Comparison of ENCODE assay signal across 27 cellular contexts in the genomic region with DNA sequence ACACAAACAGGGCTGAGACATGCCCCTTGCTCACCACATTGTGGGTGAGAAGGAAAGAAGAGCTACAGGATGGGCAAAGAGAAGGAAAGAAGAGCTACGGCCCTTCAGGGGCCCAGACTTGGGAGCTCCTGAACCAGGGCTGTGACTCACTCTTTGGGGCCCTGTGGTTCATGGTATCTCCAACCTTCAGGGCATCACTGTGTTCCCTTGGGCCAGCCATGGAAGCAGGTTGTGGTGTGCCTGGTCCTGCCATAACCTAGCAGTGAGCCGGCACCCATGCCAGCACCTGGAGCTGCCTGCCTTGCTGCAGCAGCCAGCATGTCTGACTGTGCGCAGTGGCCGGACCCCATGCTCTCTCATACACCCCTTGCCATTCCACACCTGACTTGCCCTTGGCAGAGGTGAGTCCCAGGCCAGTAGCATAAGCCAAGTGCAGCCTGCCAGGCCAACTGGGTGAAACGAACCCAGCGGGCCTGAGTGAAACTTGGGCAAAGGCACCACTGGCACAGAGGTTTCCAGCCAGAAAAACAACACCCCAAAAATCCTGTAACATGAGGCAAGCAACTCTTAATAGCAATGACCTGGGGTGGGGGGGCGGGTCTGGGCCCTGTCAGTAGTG.
"Had no signal": no experiment of that assay in that cellular context is flagged by ENCODE, and none has a peak within 500 bp of the region (broad histone marks: within the 10 kb centered on the region; RNA-seq: fewer than 3 reads in every experiment).

No MANE protein-coding gene starts in this region.

- DNase-seq: activated CD4-positive, alpha-beta T cell treated with anti-CD3 and anti-CD28 coated beads, Interleukin-2, amount 10 ng/mL, durations not matched to agents 7 days and 5 days; activated CD4-positive, CD25-positive, alpha-beta regulatory T cell treated with anti-CD3 and anti-CD28 coated beads, Interleukin-2, amount 50 U/mL, for 72 hours; activated CD8-positive, alpha-beta memory T cell treated with anti-CD3 and anti-CD28 coated beads, Interleukin-2, amount 50 U/mL, for 48 hours; activated naive CD4-positive, alpha-beta T cell; activated T-cell treated with anti-CD3 and anti-CD28 coated beads, Interleukin-2, amount 50 U/mL, for 4 hours; adrenal gland; colonic mucosa; dorsolateral prefrontal cortex; effector memory CD8-positive, alpha-beta T cell; gastrocnemius medialis; head of caudate nucleus; left lung; mammary epithelial cell; occipital lobe; sigmoid colon; stimulated activated CD4-positive, alpha-beta T cell treated with anti-CD3 and anti-CD28 coated beads, Interleukin-15, amount 100 ng/mL, for 24 hours; stimulated activated CD8-positive, alpha-beta memory T cell treated with anti-CD3 and anti-CD28 coated beads, Interleukin-4, amount 100 ng/mL, for 48 hours; stimulated activated naive B cell treated with anti-CD40 and anti-IgM and Interleukin-4, amounts not matched to agents 10 μg/mL and 1 μg/mL and 100 μg/mL, for 72 hours had no signal

- H3K27me3 ChIP-seq: adrenal gland, breast epithelium, colonic mucosa, esophagus muscularis mucosa, gastrocnemius medialis, left lung, sigmoid colon had no signal

- H3K9me3 Mint-ChIP-seq: activated T-cell treated with anti-CD3 and anti-CD28 coated beads, Interleukin-2, amount 50 U/mL, for 4 hours; effector memory CD8-positive, alpha-beta T cell; stimulated activated naive B cell treated with anti-CD40 and anti-IgM and Interleukin-4, amounts not matched to agents 10 μg/mL and 1 μg/mL and 100 μg/mL, for 72 hours; T-helper 2 cell treated with Interferon-gamma antibody and Interleukin-4, amounts not matched to agents 5 μg/mL and 100 μg/mL, for 36 hours; type B pancreatic cell had no signal

- H3K27me3 Mint-ChIP-seq: type B pancreatic cell had no signal

- H3K4me3 ChIP-seq: adrenal gland, breast epithelium, colonic mucosa, dorsolateral prefrontal cortex, esophagus muscularis mucosa, gastrocnemius medialis, left lung, sigmoid colon, smooth muscle cell had no signal

- H3K4me1 Mint-ChIP-seq: stimulated activated naive B cell treated with anti-CD40 and anti-IgM and Interleukin-4, amounts not matched to agents 10 μg/mL and 1 μg/mL and 100 μg/mL, for 72 hours had no signal

- H3K36me3 Mint-ChIP-seq: activated naive CD8-positive, alpha-beta T cell; stimulated activated naive B cell treated with anti-CD40 and anti-IgM and Interleukin-4, amounts not matched to agents 10 μg/mL and 1 μg/mL and 100 μg/mL, for 72 hours; type B pancreatic cell had no signal

- H3K27ac Mint-ChIP-seq: activated CD4-positive, alpha-beta T cell treated with anti-CD3 and anti-CD28 coated beads, Interleukin-2, amount 10 ng/mL, durations not matched to agents 7 days and 5 days; activated naive CD8-positive, alpha-beta T cell; activated T-helper 2 cell treated with anti-CD3 and anti-CD28 coated beads, Interferon-gamma antibody, Interleukin-2, Interleukin-4, amounts not matched to agents 10 μg/mL and 5 μg/mL and 100 μg/mL, durations not matched to agents 14 hours and 24 hours and 36 hours; effector memory CD8-positive, alpha-beta T cell; stimulated activated naive B cell treated with anti-CD40 and anti-IgM and Interleukin-4, amounts not matched to agents 10 μg/mL and 1 μg/mL and 100 μg/mL, for 72 hours; T-helper 2 cell treated with Interferon-gamma antibody and Interleukin-4, amounts not matched to agents 5 μg/mL and 100 μg/mL, for 36 hours had no signal

- ATAC-seq: activated T-cell treated with anti-CD3 and anti-CD28 coated beads, Interleukin-2, amount 50 U/mL, for 4 hours; effector memory CD8-positive, alpha-beta T cell; gastrocnemius medialis; left lung; SK-N-SH treated with all-trans-retinoic acid at 6 μM for 48 hours; stimulated activated naive B cell treated with anti-CD40 and anti-IgM and Interleukin-4, amounts not matched to agents 10 μg/mL and 1 μg/mL and 100 μg/mL, for 72 hours had no signal

- H3K4me1 ChIP-seq: breast epithelium, colonic mucosa, left lung had no signal

- H3K27ac ChIP-seq: breast epithelium, colonic mucosa, dorsolateral prefrontal cortex, esophagus muscularis mucosa, gastrocnemius medialis, left lung, WERI-Rb-1 had no signal

- H3K4me3 Mint-ChIP-seq: activated CD4-positive, alpha-beta T cell treated with anti-CD3 and anti-CD28 coated beads, Interleukin-2, amount 10 ng/mL, durations not matched to agents 7 days and 5 days; activated naive CD8-positive, alpha-beta T cell; activated T-cell treated with anti-CD3 and anti-CD28 coated beads, Interleukin-2, amount 50 U/mL, for 4 hours; effector memory CD8-positive, alpha-beta T cell; stimulated activated naive B cell treated with anti-CD40 and anti-IgM and Interleukin-4, amounts not matched to agents 10 μg/mL and 1 μg/mL and 100 μg/mL, for 72 hours; T-helper 2 cell treated with Interferon-gamma antibody and Interleukin-4, amounts not matched to agents 5 μg/mL and 100 μg/mL, for 36 hours; type B pancreatic cell had no signal

- H3K9me3 ChIP-seq: adrenal gland, breast epithelium, colonic mucosa, esophagus muscularis mucosa, gastrocnemius medialis, left lung, sigmoid colon had no signal

- H3K36me3 ChIP-seq: adrenal gland, breast epithelium, colonic mucosa, esophagus muscularis mucosa, gastrocnemius medialis, left lung, sigmoid colon, WERI-Rb-1 had no signal
